In genomic region chr20:44580581-44581268, GRCh38 we compare ENCODE assay signal across 12 cellular contexts. TPM values are rescaled to one million over a fixed set of nuclear protein-coding genes. Genes with fewer than 3 reads are reported as not detected.
A peak's percentile ranks its signal among the peaks of the same experiment; 100 is the strongest.
DNase-seq lines count a peak whose midpoint lies in the region; ATAC-seq, FAIRE-seq and TF ChIP-seq lines count a peak whose summit lies in the region.
"Had no signal": no experiment of that assay in that cellular context is flagged by ENCODE, and none has a peak within 500 bp of the region (broad histone marks: within the 10 kb centered on the region; RNA-seq: fewer than 3 reads in every experiment).

No MANE protein-coding gene starts in this region.

- TF ChIP-seq EP300 in GM12878 (IDR thresholded peaks at IDR 0.05; ENCODE audit: borderline replicate concordance in 1 of 2, control insufficient read depth in 1 of 2, low read depth in 2 of 2, low read length in 2 of 2) (no peak), tibial nerve (IDR thresholded peaks at IDR 0.05) (no peak)

- POLR2A ChIA-PET in GM12878 (lab: Charles Lee): interaction anchor here (0.9 to 5.6 kb wide), 2 partner anchors 10 to 18 kb away, joined by 4 to 39 read pairs; no protein-coding TSS in a partner anchor

- ATAC-seq in GM12878 (peak; percentile 2; the same call in 1 of the 3 replicates), SK-N-SH treated with all-trans-retinoic acid at 6 μM for 48 hours (no peak), GM19455 (IDR thresholded peaks at IDR 0.05; ENCODE audit: unreplicated experiment) (no peak)
- ATAC-seq: left lobe of liver had no signal

- H3K4me3 ChIP-seq in MM.1S (ENCODE audit: low read length) (no peak overlapping the region), GM12878 (no peak overlapping the region), mucosa of rectum (ENCODE audit: low read length in 2 of 2) (no peak overlapping the region), tibial nerve (no peak overlapping the region)
- H3K4me3 ChIP-seq: ovary had no signal

- peaks cover 6% of the 10 kb centered on the region; the same call in 1 of the 2 replicates for H3K4me1 ChIP-seq in MM.1S (ENCODE audit: low read length)
- peaks cover 70% of the 10 kb centered on the region for H3K4me1 ChIP-seq in GM12878 (ENCODE audit: control insufficient read depth, insufficient read depth, low read length)
- peaks cover 10 to 14% of the 10 kb centered on the region in 2 donors for H3K4me1 ChIP-seq in mucosa of rectum (ENCODE audit: control insufficient read depth in 2 of 2, insufficient read depth in 2 of 2, low read length in 2 of 2)
- H3K4me1 ChIP-seq in tibial nerve: peaks cover 0 to 63% (median 12%) of the 10 kb centered on the region in 4 donors

- 28% methylated on average over 9 of the region's 9 CpGs for WGBS in GM12878 (ENCODE audit: insufficient coverage, insufficient replicate concordance, low lambda C conversion rate, missing lambda C conversion rate)
- 88 to 89% methylated on average over 9 of the region's 9 CpGs for WGBS in tibial nerve, 2 donors

- TF ChIP-seq CTCF in MM.1S (IDR thresholded peaks at IDR 0.05; ENCODE audit: low read length): no peak
- no peak for TF ChIP-seq CTCF in GM12878 (IDR thresholded peaks at IDR 0.05 in 2 of 3, conservative IDR thresholded peaks at IDR 0.05 in 1 of 3; ENCODE audit: control insufficient read depth in 2 of 3, extremely low read depth in 1 of 3, insufficient read depth in 1 of 3, low read depth in 3 of 3, low read length in 3 of 3)
- TF ChIP-seq CTCF in tibial nerve (IDR thresholded peaks at IDR 0.05): no peak

- no peaks in the 10 kb centered on the region for H4K20me1 ChIP-seq in MM.1S (ENCODE audit: insufficient read depth, low read length)
- H4K20me1 ChIP-seq in GM12878 (ENCODE audit: control insufficient read depth, insufficient read depth): no peaks in the 10 kb centered on the region

- H3K36me3 ChIP-seq in MM.1S (replicated peaks; ENCODE audit: insufficient read depth, low read length) (no peaks in the 10 kb centered on the region), GM12878 (ENCODE audit: control insufficient read depth in 2 of 2, insufficient read depth in 2 of 2, low read length in 1 of 2) (no peaks in the 10 kb centered on the region), mucosa of rectum (ENCODE audit: control insufficient read depth in 2 of 2, insufficient read depth in 2 of 2, low read length in 2 of 2) (no peaks in the 10 kb centered on the region), tibial nerve (no peaks in the 10 kb centered on the region)
- H3K36me3 ChIP-seq: ovary had no signal

- FAIRE-seq in GM12878 (lab: Jason Lieb, UNC): no peak

- DNase-seq in MM.1S (no peak), GM12878 (ENCODE audit: low read depth, low spot score) (no peak), tibial nerve (ENCODE audit: low spot score in 2 of 2) (no peak), DMS114 treated with DMSO at 0.1 percent for 48 hours (lab: John Stamatoyannopoulos, UW; ENCODE audit: unreplicated experiment) (no peak)
- DNase-seq: aorta; NCI-H345; ovary; stimulated activated CD4-positive, alpha-beta T cell treated with anti-CD3 and anti-CD28 coated beads, Interleukin-4, amount 100 ng/mL, for 4 hours had no signal

- H3K9ac ChIP-seq in MM.1S (ENCODE audit: low read length) (no peak overlapping the region), GM12878 (ENCODE audit: control insufficient read depth, insufficient read depth, low read length) (no peak overlapping the region; the same call in 1 of the 2 replicates), mucosa of rectum (ENCODE audit: low read depth in 1 of 2, low read length in 2 of 2) (no peak overlapping the region)

- H3K4me2 ChIP-seq in MM.1S (ENCODE audit: low read depth, low read length): peak overlapping the region; percentile 1; the same call in 1 of the 2 replicates
- H3K4me2 ChIP-seq in GM12878 (ENCODE audit: control insufficient read depth, insufficient read depth): peak overlapping the region; percentile 66

- no TSS peak for BruUV-seq in GM12878 (replicated peaks; lab: Mats Ljungman, UMichigan)

- no peaks in the 10 kb centered on the region for H3K9me3 ChIP-seq in MM.1S (replicated peaks; ENCODE audit: insufficient read depth, low read length)
- no peaks in the 10 kb centered on the region for H3K9me3 ChIP-seq in GM12878 (replicated peaks; ENCODE audit: control insufficient read depth, insufficient read depth, low read length)
- no peaks in the 10 kb centered on the region for H3K9me3 ChIP-seq in mucosa of rectum (ENCODE audit: control insufficient read depth in 2 of 2, low read length in 2 of 2)
- no peaks in the 10 kb centered on the region for H3K9me3 ChIP-seq in tibial nerve
- H3K9me3 ChIP-seq: ovary had no signal

- H3K27me3 ChIP-seq in MM.1S (replicated peaks; ENCODE audit: insufficient read depth, low read length): no peaks in the 10 kb centered on the region
- no peaks in the 10 kb centered on the region for H3K27me3 ChIP-seq in GM12878 (replicated peaks in 1 of 2; ENCODE audit: control insufficient read depth in 2 of 2, insufficient read depth in 2 of 2, low read length in 1 of 2)
- H3K27me3 ChIP-seq in mucosa of rectum (ENCODE audit: control insufficient read depth in 2 of 2, insufficient read depth in 2 of 2, low read length in 2 of 2): no peaks in the 10 kb centered on the region
- no peaks in the 10 kb centered on the region for H3K27me3 ChIP-seq in tibial nerve
- H3K27me3 ChIP-seq: ovary had no signal

- SMC1A ChIA-PET in GM12878 (lab: Charles Lee; ENCODE audit: uncharacterized antibody, unreplicated experiment): interaction anchor here (0.8 to 6.7 kb wide), 7 partner anchors 12 to 71 kb away, joined by 3 to 70 read pairs (median 14); partner anchors contain the start of gene ADA

- no peaks in the 10 kb centered on the region for H3F3A ChIP-seq in MM.1S (ENCODE audit: insufficient read depth, low read length)

- no peak overlapping the region for H3K27ac ChIP-seq in MM.1S (ENCODE audit: low read length)
- H3K27ac ChIP-seq in GM12878 (ENCODE audit: control insufficient read depth, insufficient read depth): no peak overlapping the region
- H3K27ac ChIP-seq in mucosa of rectum (ENCODE audit: low read depth in 2 of 2, low read length in 2 of 2): peak overlapping the region; percentile 9 to 73
- peak overlapping the region in 3 of 4 donors; percentile 67 to 77 (median 76) for H3K27ac ChIP-seq in tibial nerve
- H3K27ac ChIP-seq: ovary had no signal

- RAD21 ChIA-PET in GM12878 (lab: Charles Lee; ENCODE audit: unreplicated experiment): interaction anchor here (0.8 to 7.0 kb wide), 7 partner anchors 10 to 102 kb away, joined by 3 to 97 read pairs (median 8); no protein-coding TSS in a partner anchor

- no peaks in the 10 kb centered on the region for H3K9me2 ChIP-seq in MM.1S (replicated peaks; ENCODE audit: insufficient read depth, low read length)

- CTCF ChIA-PET in GM12878 (lab: Yijun Ruan, JAX): interaction anchor here (1.0 to 9.0 kb wide), 7 partner anchors 14 to 103 kb away, joined by 3 to 158 read pairs (median 4); no protein-coding TSS in a partner anchor

- H3K79me2 ChIP-seq in MM.1S (ENCODE audit: low read length): no peaks in the 10 kb centered on the region
- H3K79me2 ChIP-seq in GM12878 (ENCODE audit: control insufficient read depth, insufficient read depth, low read length): no peaks in the 10 kb centered on the region

- intact Hi-C loops in GM12878 (cut with micrococcal nuclease; ENCODE audit: unreplicated experiment): no loop called here

- in situ Hi-C loops in GM12878 (cut with MboI): no loop called here

- TF ChIP-seq RAD21 in GM12878 (IDR thresholded peaks at IDR 0.05; ENCODE audit: insufficient read depth, low read depth, low read length): no peak

- no peak overlapping the region for H2AFZ ChIP-seq in MM.1S (ENCODE audit: low read length)
- peak overlapping the region; percentile 24 for H2AFZ ChIP-seq in GM12878 (ENCODE audit: control insufficient read depth, low read depth, low read length)

- no peak for TF ChIP-seq POLR2A in GM12878 (IDR thresholded peaks at IDR 0.05; ENCODE audit: low read depth, low read length)
- TF ChIP-seq POLR2A in tibial nerve (IDR thresholded peaks at IDR 0.05): no peak

TF ChIP-seq in SK-N-SH treated with all-trans-retinoic acid at 6 μM for 48 hours, 23 proteins besides CTCF, POLR2A, EP300 and RAD21 (continues in another document):
- no peak for TF ChIP-seq CSDC2 (CRISPR knock-in tag; IDR thresholded peaks at IDR 0.05)

RNA-seq across cellular contexts. Expression of gene PKIG, which starts 1.7 kb away (rescaled TPM):
- 7.9 and 8.9 TPM in 2 replicates for total RNA-seq in GM12878 (2013; cell fraction: nucleolus; rRNA removed)
- total RNA-seq in GM12878 (2014; rRNA removed) (77.0 and 78.5 TPM in 2 replicates), GM12878 (2014; rRNA removed; fragmentation: Illumina TruSeq; extraction: Trizol) (47.9 and 51.4 TPM in 2 replicates), GM12878 (2021) (56.2 and 58.4 TPM in 2 replicates), tibial nerve (100 to 1,000 TPM in 2 of 4 donors, 10 to 100 TPM in 2; 78.2 to 108 (median 91.5) TPM)
- 7.8 TPM for polyA plus RNA-seq in GM12878 (2011; ENCODE audit: low read depth)
- polyA plus RNA-seq in GM12878 (2011; rRNA removed) (16.4 and 17.8 TPM in 2 replicates), GM12878 (2014; fragmentation: Illumina TruSeq; extraction: Trizol) (33.8 and 69.3 TPM in 2 replicates), GM12878 (2014; fragmentation: Nextera tagmentation; extraction: Ambion mirVana) (10 to 100 TPM in 1 of 2 experiments, 1 to 10 TPM in 1; 5.7 to 17.5 TPM), GM12878 (2014; rRNA removed) (74.2 and 82.3 TPM in 2 replicates), GM12878 (2016; fragmentation: Nextera tagmentation; extraction: Ambion mirVana) (10 to 100 TPM; 26.3 to 28.0 TPM)
- polyA plus RNA-seq in GM12878 (2011; cell fraction: cytosol; rRNA removed): 27.8 and 30.7 TPM in 2 replicates
- polyA plus RNA-seq in GM12878 (2011; cell fraction: nucleus; rRNA removed): 10.9 TPM in 2 replicates
- 17.2 and 19.4 TPM in 2 replicates for polyA plus RNA-seq in GM12878 (2012)
- 5.6 and 9.3 TPM in 2 replicates for polyA minus RNA-seq in GM12878 (2011; rRNA and poly(A)+ RNA removed)
- 4.2 and 5.1 TPM in 2 replicates for polyA minus RNA-seq in GM12878 (2011; cell fraction: cytosol; rRNA and poly(A)+ RNA removed)
- polyA minus RNA-seq in GM12878 (2011; cell fraction: nucleus; rRNA and poly(A)+ RNA removed): 1.5 and 3.6 TPM in 2 replicates

RNA-seq across cellular contexts. Expression of gene SERINC3, which starts 58.9 kb away (rescaled TPM):
- total RNA-seq in GM12878 (2013; cell fraction: nucleolus; rRNA removed): 55.2 and 56.0 TPM in 2 replicates
- total RNA-seq in GM12878 (2014; rRNA removed) (24.5 and 31.5 TPM in 2 replicates), GM12878 (2014; rRNA removed; fragmentation: Illumina TruSeq; extraction: Trizol) (33.3 and 33.8 TPM in 2 replicates), GM12878 (2021) (35.0 and 35.3 TPM in 2 replicates), tibial nerve (10 to 100 TPM; 59.7 to 97.5 (median 86.7) TPM)
- 31.5 TPM for polyA plus RNA-seq in GM12878 (2011; ENCODE audit: low read depth)
- polyA plus RNA-seq in GM12878 (2011; rRNA removed) (88.7 and 96.8 TPM in 2 replicates), GM12878 (2014; fragmentation: Illumina TruSeq; extraction: Trizol) (39.8 and 41.9 TPM in 2 replicates), GM12878 (2014; fragmentation: Nextera tagmentation; extraction: Ambion mirVana) (10 to 100 TPM; 37.8 to 55.6 TPM), GM12878 (2014; rRNA removed) (31.8 and 34.0 TPM in 2 replicates), GM12878 (2016; fragmentation: Nextera tagmentation; extraction: Ambion mirVana) (10 to 100 TPM; 59.0 to 59.8 TPM)
- 108 and 110 TPM in 2 replicates for polyA plus RNA-seq in GM12878 (2011; cell fraction: cytosol; rRNA removed)
- 39.5 and 50.6 TPM in 2 replicates for polyA plus RNA-seq in GM12878 (2011; cell fraction: nucleus; rRNA removed)
- 34.3 and 41.9 TPM in 2 replicates for polyA plus RNA-seq in GM12878 (2012)
- 242 and 250 TPM in 2 replicates for polyA minus RNA-seq in GM12878 (2011; rRNA and poly(A)+ RNA removed)
- polyA minus RNA-seq in GM12878 (2011; cell fraction: cytosol; rRNA and poly(A)+ RNA removed): 44.1 and 47.9 TPM in 2 replicates
- 23.2 and 23.7 TPM in 2 replicates for polyA minus RNA-seq in GM12878 (2011; cell fraction: nucleus; rRNA and poly(A)+ RNA removed)

Comparison
In these comparisons a context has a peak if more than half of its experiments do, and no peak if none do; other contexts are left out.
1. H3K27ac ChIP-seq: peak in mucosa of rectum (2 of 2) and tibial nerve (3 of 4); none in MM.1S (single experiment) and GM12878 (single experiment).